8 cellular contexts compared by ENCODE assay signal in genomic region chr5:1792842-1793266, GRCh38. TPM values are rescaled to one million over a fixed set of nuclear protein-coding genes. Genes with fewer than 3 reads are reported as not detected.
DNase-seq lines count a peak whose midpoint lies in the region; ATAC-seq and TF ChIP-seq lines count a peak whose summit lies in the region.

No MANE protein-coding gene starts in this region.

- DNase-seq in GM13976 (ENCODE audit: low spot score) (peak; percentile 85), NAMALWA (ENCODE audit: low spot score) (peak; percentile 100), fibroblast of villous mesenchyme (ENCODE audit: low read depth) (peak; percentile 91), retina (no peak), ascending aorta (ENCODE audit: low spot score in 2 of 2) (no peak)
- DNase-seq in activated CD8-positive, alpha-beta memory T cell treated with anti-CD3 and anti-CD28 coated beads for 24 hours: peak; percentile 88
- peak; percentile 45 for DNase-seq in stimulated activated CD8-positive, alpha-beta memory T cell treated with anti-CD3 and anti-CD28 coated beads, Interleukin-12 subunit alpha, Interleukin-12 subunit beta, amount 100 ng/mL, for 24 hours (ENCODE audit: extremely low read depth)

- no peak for TF ChIP-seq CTCF in GM13976 (IDR thresholded peaks at IDR 0.05; ENCODE audit: borderline replicate concordance, control extremely low read depth, extremely low read depth, insufficient read depth, missing control alignments)
- TF ChIP-seq CTCF in fibroblast of villous mesenchyme (IDR thresholded peaks at IDR 0.05; ENCODE audit: insufficient read depth, low read depth, low read length): no peak
- TF ChIP-seq CTCF in ascending aorta (IDR thresholded peaks at IDR 0.05): no peak

- no peaks in the 10 kb centered on the region for H3K27me3 ChIP-seq in ascending aorta

- in situ Hi-C loops in GM13976 (cut with MboI; ENCODE audit: low sequenced_read_pairs, unreplicated experiment): no loop called here

- intact Hi-C loops in ascending aorta (cut with DNase I): no loop called here

- no peaks in the 10 kb centered on the region for H3K9me3 ChIP-seq in ascending aorta

- H3K27ac ChIP-seq in ascending aorta: no peak overlapping the region

- H3K4me1 ChIP-seq in ascending aorta: peaks cover 0 to 3% of the 10 kb centered on the region in 2 donors

- peaks cover 0 to 16% of the 10 kb centered on the region in 2 donors for H3K36me3 ChIP-seq in ascending aorta

- H3K4me3 ChIP-seq in fibroblast of villous mesenchyme (ENCODE audit: low read depth, low read length) (no peak overlapping the region), ascending aorta (no peak overlapping the region)

- peak; percentile 90 for ATAC-seq in HG02571 (IDR thresholded peaks at IDR 0.05; ENCODE audit: unreplicated experiment)

RNA-seq across cellular contexts. Expression of gene MRPL36, which starts 6.8 kb away (rescaled TPM):
- 49.7 and 55.1 TPM in 2 replicates for total RNA-seq in fibroblast of villous mesenchyme
- total RNA-seq in ascending aorta: 21.4 TPM

RNA-seq across cellular contexts. Expression of gene NDUFS6, which starts 8.4 kb away (rescaled TPM):
- total RNA-seq in fibroblast of villous mesenchyme (22.9 and 37.4 TPM in 2 replicates), ascending aorta (29.8 TPM)

Comparison
In these comparisons a context has a peak if more than half of its experiments do, and no peak if none do; other contexts are left out.
1. DNase-seq: peak in GM13976 (single experiment), NAMALWA (single experiment), activated CD8-positive, alpha-beta memory T cell treated with anti-CD3 and anti-CD28 coated beads for 24 hours (single experiment), fibroblast of villous mesenchyme (single experiment) and stimulated activated CD8-positive, alpha-beta memory T cell treated with anti-CD3 and anti-CD28 coated beads, Interleukin-12 subunit alpha, Interleukin-12 subunit beta, amount 100 ng/mL, for 24 hours (single experiment); none in retina (single experiment) and ascending aorta (0 of 2).